8 cellular contexts compared by ENCODE assay signal in the genomic region with DNA sequence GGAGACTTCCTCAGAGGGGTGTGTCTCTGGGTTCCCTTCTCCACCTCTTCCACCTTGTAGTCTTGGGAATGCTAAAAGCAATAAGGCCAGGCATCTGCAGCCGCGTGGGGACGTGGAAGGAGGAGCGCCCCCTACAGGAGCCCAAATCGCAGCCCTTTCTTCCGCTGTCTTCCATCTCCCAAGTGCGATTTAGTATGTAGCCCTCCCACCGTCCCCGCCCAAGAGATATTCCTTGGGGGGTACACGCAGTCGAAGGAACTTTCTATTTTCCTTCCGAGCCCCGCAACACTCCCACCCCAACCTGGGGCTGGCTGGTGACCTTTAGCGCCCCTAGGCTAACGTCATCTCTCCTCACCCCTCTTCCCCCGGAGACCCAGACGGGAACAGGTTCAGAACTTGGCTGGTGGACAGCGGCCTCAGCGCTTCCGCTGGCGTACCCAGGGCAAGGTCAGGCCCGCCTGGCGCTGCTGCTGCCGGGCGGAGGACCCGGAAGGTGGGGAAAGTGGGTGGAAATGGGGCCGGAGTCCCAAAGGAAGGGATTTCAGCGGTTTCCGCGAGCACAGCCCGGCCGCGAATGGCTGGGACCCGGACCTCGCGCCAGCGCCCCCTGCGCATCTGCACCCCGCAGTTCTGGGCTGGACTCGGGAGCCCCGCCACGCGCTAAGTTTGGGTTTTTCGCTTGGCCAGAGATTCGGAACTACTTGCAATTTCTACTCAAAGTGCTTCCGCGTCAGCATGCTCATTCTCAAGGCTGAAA. TPM values are rescaled to one million over a fixed set of nuclear protein-coding genes. Genes with fewer than 3 reads are reported as not detected.
DNase-seq lines count a peak whose midpoint lies in the region; ATAC-seq and TF ChIP-seq lines count a peak whose summit lies in the region.

No MANE protein-coding gene starts in this region.

- ATAC-seq in HG02610 (IDR thresholded peaks at IDR 0.05; ENCODE audit: unreplicated experiment): peak; percentile 42
- peak; percentile 74 for ATAC-seq in activated CD8-positive, alpha-beta memory T cell treated with anti-CD3 and anti-CD28 coated beads, Interleukin-2, amount 10 ng/mL, durations not matched to agents 7 days and 5 days
- peak in 1 of 2 donors; percentile 39 for ATAC-seq in naive B cell (ENCODE audit: low read depth in 2 of 2)
- peak; percentile 87 to 91 for ATAC-seq in upper lobe of left lung (ENCODE audit: low FRiP score in 2 of 2)

- peak overlapping the region; percentile 71 for H3K4me3 Mint-ChIP-seq in activated T-cell treated with anti-CD3 and anti-CD28 coated beads, Interleukin-2, amount 50 U/mL, for 24 hours
- peak overlapping the region; percentile 47 for H3K4me3 Mint-ChIP-seq in activated CD8-positive, alpha-beta memory T cell treated with anti-CD3 and anti-CD28 coated beads, Interleukin-2, amount 10 ng/mL, durations not matched to agents 7 days and 5 days
- peak overlapping the region; percentile 65 to 90 (median 80) for H3K4me3 Mint-ChIP-seq in naive B cell

- peaks cover 4 to 48% (median 34%) of the 10 kb centered on the region in 4 donors for H3K4me1 ChIP-seq in upper lobe of left lung

- H3K27me3 Mint-ChIP-seq in activated T-cell treated with anti-CD3 and anti-CD28 coated beads, Interleukin-2, amount 50 U/mL, for 24 hours: peaks cover 80% of the 10 kb centered on the region
- peaks cover 78% of the 10 kb centered on the region for H3K27me3 Mint-ChIP-seq in activated CD8-positive, alpha-beta memory T cell treated with anti-CD3 and anti-CD28 coated beads, Interleukin-2, amount 10 ng/mL, durations not matched to agents 7 days and 5 days
- peaks cover 50 to 75% (median 67%) of the 10 kb centered on the region in 3 donors for H3K27me3 Mint-ChIP-seq in naive B cell

- no peak for TF ChIP-seq EP300 in upper lobe of left lung (IDR thresholded peaks at IDR 0.05)

- CTCF ChIA-PET in activated CD8-positive, alpha-beta memory T cell treated with anti-CD3 and anti-CD28 coated beads, Interleukin-2, amount 10 ng/mL, durations not matched to agents 7 days and 5 days (lab: Charles Lee): interaction anchor here (1.0 kb wide), 1 partner anchor 118 kb away, joined by 4 read pairs; no protein-coding TSS in a partner anchor

- WGBS in upper lobe of left lung, 2 donors: 2 to 3% methylated on average over 43 of the region's 47 CpGs

- no peak for TF ChIP-seq POLR2A in upper lobe of left lung (IDR thresholded peaks at IDR 0.05)

- peaks cover 28% of the 10 kb centered on the region for H3K4me1 Mint-ChIP-seq in activated T-cell treated with anti-CD3 and anti-CD28 coated beads, Interleukin-2, amount 50 U/mL, for 24 hours (ENCODE audit: low read depth)
- H3K4me1 Mint-ChIP-seq in activated CD8-positive, alpha-beta memory T cell treated with anti-CD3 and anti-CD28 coated beads, Interleukin-2, amount 10 ng/mL, durations not matched to agents 7 days and 5 days: peaks cover 9% of the 10 kb centered on the region
- peaks cover 22 to 29% (median 26%) of the 10 kb centered on the region in 3 donors for H3K4me1 Mint-ChIP-seq in naive B cell

- peaks cover 0 to 5% (median 0%) of the 10 kb centered on the region in 4 donors for H3K9me3 ChIP-seq in upper lobe of left lung

- no peaks in the 10 kb centered on the region for H3K36me3 Mint-ChIP-seq in activated T-cell treated with anti-CD3 and anti-CD28 coated beads, Interleukin-2, amount 50 U/mL, for 24 hours (ENCODE audit: low read depth)
- no peaks in the 10 kb centered on the region for H3K36me3 Mint-ChIP-seq in activated CD8-positive, alpha-beta memory T cell treated with anti-CD3 and anti-CD28 coated beads, Interleukin-2, amount 10 ng/mL, durations not matched to agents 7 days and 5 days
- peaks cover 0 to 33% of the 10 kb centered on the region in 2 donors for H3K36me3 Mint-ChIP-seq in naive B cell

- H3K27ac ChIP-seq in upper lobe of left lung: peak overlapping the region in 2 of 4 donors; percentile 46 to 49

- H3K4me3 ChIP-seq in fibroblast of the aortic adventitia (ENCODE audit: low read depth, low read length): peak overlapping the region; percentile 68
- peak overlapping the region; percentile 17 to 69 (median 61) for H3K4me3 ChIP-seq in upper lobe of left lung

- TF ChIP-seq CTCF in fibroblast of the aortic adventitia (IDR thresholded peaks at IDR 0.05; ENCODE audit: insufficient read depth, low read length) (no peak), upper lobe of left lung (IDR thresholded peaks at IDR 0.05) (no peak)

- H3K27ac Mint-ChIP-seq in activated T-cell treated with anti-CD3 and anti-CD28 coated beads, Interleukin-2, amount 50 U/mL, for 24 hours: no peak overlapping the region
- peak overlapping the region; percentile 33 for H3K27ac Mint-ChIP-seq in activated CD8-positive, alpha-beta memory T cell treated with anti-CD3 and anti-CD28 coated beads, Interleukin-2, amount 10 ng/mL, durations not matched to agents 7 days and 5 days
- H3K27ac Mint-ChIP-seq in naive B cell: peak overlapping the region in 1 of 6 donors; percentile 79

- peaks cover 6% of the 10 kb centered on the region for H3K9me3 Mint-ChIP-seq in activated T-cell treated with anti-CD3 and anti-CD28 coated beads, Interleukin-2, amount 50 U/mL, for 24 hours
- no peaks in the 10 kb centered on the region for H3K9me3 Mint-ChIP-seq in activated CD8-positive, alpha-beta memory T cell treated with anti-CD3 and anti-CD28 coated beads, Interleukin-2, amount 10 ng/mL, durations not matched to agents 7 days and 5 days (ENCODE audit: low read depth)
- peaks cover 5 to 27% (median 12%) of the 10 kb centered on the region in 7 donors for H3K9me3 Mint-ChIP-seq in naive B cell

- H3K27me3 ChIP-seq in upper lobe of left lung: peaks cover 0 to 54% (median 32%) of the 10 kb centered on the region in 4 donors

- no peaks in the 10 kb centered on the region for H3K36me3 ChIP-seq in upper lobe of left lung

- peak; percentile 58 for DNase-seq in activated T-cell treated with anti-CD3 and anti-CD28 coated beads, Interleukin-2, amount 50 U/mL, for 24 hours
- DNase-seq in activated T-cell treated with anti-CD3 and anti-CD28 coated beads, Interleukin-2, amount 50 U/mL, for 1 hour: no peak
- peak; percentile 22 to 62 for DNase-seq in NCI-H1930 (lab: John Stamatoyannopoulos, UW)
- peak; percentile 67 for DNase-seq in activated CD8-positive, alpha-beta memory T cell treated with anti-CD3 and anti-CD28 coated beads, Interleukin-2, amount 10 ng/mL, durations not matched to agents 7 days and 5 days
- DNase-seq in fibroblast of the aortic adventitia (ENCODE audit: low read depth): peak; percentile 34
- DNase-seq in naive B cell: no peak
- DNase-seq in upper lobe of left lung: peak; percentile 58 to 90

RNA-seq across cellular contexts. Expression of a gene that starts 2.1 kb away (rescaled TPM):
- not detected for total RNA-seq in activated CD8-positive, alpha-beta memory T cell treated with anti-CD3 and anti-CD28 coated beads, Interleukin-2, amount 10 ng/mL, durations not matched to agents 7 days and 5 days
- total RNA-seq in fibroblast of the aortic adventitia (ENCODE audit: low replicate concordance): not detected in 2 replicates
- not detected for polyA plus RNA-seq in naive B cell (ENCODE audit: low read depth in 6 of 6)
- not detected for total RNA-seq in upper lobe of left lung

Comparison
In these comparisons a context has a peak if more than half of its experiments do, and no peak if none do; other contexts are left out.
1. DNase-seq: peak in activated T-cell treated with anti-CD3 and anti-CD28 coated beads, Interleukin-2, amount 50 U/mL, for 24 hours (single experiment), NCI-H1930 (2 of 2), activated CD8-positive, alpha-beta memory T cell treated with anti-CD3 and anti-CD28 coated beads, Interleukin-2, amount 10 ng/mL, durations not matched to agents 7 days and 5 days (single experiment), fibroblast of the aortic adventitia (single experiment) and upper lobe of left lung (2 of 2); none in activated T-cell treated with anti-CD3 and anti-CD28 coated beads, Interleukin-2, amount 50 U/mL, for 1 hour (single experiment) and naive B cell (single experiment).
2. Peak in every context shown above with its lines, with median percentiles within 50 percentile points of each other: H3K4me3 Mint-ChIP-seq.